Comparison of ENCODE assay signal across 9 cellular contexts in genomic region chr20:63653974-63654680, GRCh38. TPM values are rescaled to one million over a fixed set of nuclear protein-coding genes. Genes with fewer than 3 reads are reported as not detected.
A peak's percentile ranks its signal among the peaks of the same experiment; 100 is the strongest.
DNase-seq lines count a peak whose midpoint lies in the region; ATAC-seq, FAIRE-seq and TF ChIP-seq lines count a peak whose summit lies in the region.
"Had no signal": no experiment of that assay in that cellular context is flagged by ENCODE, and none has a peak within 500 bp of the region (broad histone marks: within the 10 kb centered on the region; RNA-seq: fewer than 3 reads in every experiment).

No MANE protein-coding gene starts in this region.

- no peak for DNase-seq in activated T-cell treated with anti-CD3 and anti-CD28 coated beads, Interleukin-2, amount 50 U/mL, for 24 hours
- DNase-seq in activated T-cell treated with anti-CD3 and anti-CD28 coated beads, Interleukin-2, amount 50 U/mL, for 48 hours, result no peak
- DNase-seq in activated naive CD8-positive, alpha-beta T cell treated with anti-CD3 and anti-CD28 coated beads, Interleukin-2, amount 10 ng/mL, durations not matched to agents 7 days and 5 days, result no peak
- no peak for DNase-seq in left lung
- DNase-seq in thoracic aorta (ENCODE audit: low spot score), result no peak
- no peak for DNase-seq in DMS 273 treated with DMSO at 0.1 percent for 48 hours (lab: John Stamatoyannopoulos, UW)
- no peak for DNase-seq in kidney
- no peak for DNase-seq in hepatic stellate cell (ENCODE audit: low spot score)

- TF ChIP-seq CTCF in left lung (IDR thresholded peaks at IDR 0.05) (no peak), thoracic aorta (IDR thresholded peaks at IDR 0.05) (no peak), kidney (IDR thresholded peaks at IDR 0.05; ENCODE audit: borderline replicate concordance, extremely low read depth, insufficient read depth) (no peak)

- H3K4me1 ChIP-seq in left lung, result peaks cover 14 to 41% of the 10 kb centered on the region in 2 donors
- H3K4me1 ChIP-seq in thoracic aorta (ENCODE audit: control insufficient read depth in 1 of 2, low read depth in 2 of 2), result peaks cover 17 to 43% of the 10 kb centered on the region in 2 donors
- peaks cover 5 to 25% of the 10 kb centered on the region in 2 donors for H3K4me1 ChIP-seq in kidney (ENCODE audit: control insufficient read depth in 1 of 2, insufficient read depth in 1 of 2, low read depth in 1 of 2, low read length in 2 of 2)

- H3K27ac ChIP-seq in left lung (no peak overlapping the region), thoracic aorta (no peak overlapping the region), kidney (ENCODE audit: low read depth in 2 of 2, low read length in 2 of 2) (no peak overlapping the region)
- H3K27ac ChIP-seq: KMS-11 had no signal

- intact Hi-C loops in left lung (cut with DNase I), result no loop called here
- intact Hi-C loops in kidney (cut with DNase I), result no loop called here

- H3K4me3 ChIP-seq in left lung, result peak overlapping the region; percentile 22 to 55
- peak overlapping the region; percentile 76 for H3K4me3 ChIP-seq in thoracic aorta
- peak overlapping the region in 1 of 2 donors; percentile 46 for H3K4me3 ChIP-seq in kidney (ENCODE audit: low read length in 2 of 2)

- H3K27ac Mint-ChIP-seq in activated T-cell treated with anti-CD3 and anti-CD28 coated beads, Interleukin-2, amount 50 U/mL, for 24 hours, result peak overlapping the region; percentile 88
- H3K27ac Mint-ChIP-seq in activated naive CD8-positive, alpha-beta T cell treated with anti-CD3 and anti-CD28 coated beads, Interleukin-2, amount 10 ng/mL, durations not matched to agents 7 days and 5 days, result peak overlapping the region; percentile 56

- ATAC-seq in activated naive CD8-positive, alpha-beta T cell treated with anti-CD3 and anti-CD28 coated beads, Interleukin-2, amount 10 ng/mL, durations not matched to agents 7 days and 5 days (ENCODE audit: low read depth), result no peak
- ATAC-seq in left lung (no peak), thoracic aorta (ENCODE audit: insufficient number of reproducible peaks, low FRiP score, low read depth) (no peak)

- POLR2A ChIA-PET in activated naive CD8-positive, alpha-beta T cell treated with anti-CD3 and anti-CD28 coated beads, Interleukin-2, amount 10 ng/mL, durations not matched to agents 7 days and 5 days (lab: Charles Lee), result interaction anchor here (0.5 to 1.5 kb wide), 3 partner anchors 12 to 20 kb away, joined by 3 to 7 read pairs (median 4); no protein-coding TSS in a partner anchor

- peaks cover 17 to 41% of the 10 kb centered on the region in 2 donors for H3K27me3 ChIP-seq in left lung
- no peaks in the 10 kb centered on the region for H3K27me3 ChIP-seq in thoracic aorta (replicated peaks; ENCODE audit: insufficient read depth)

- H3K36me3 ChIP-seq in left lung, result no peaks in the 10 kb centered on the region
- no peaks in the 10 kb centered on the region for H3K36me3 ChIP-seq in thoracic aorta
- no peaks in the 10 kb centered on the region for H3K36me3 ChIP-seq in kidney (ENCODE audit: control insufficient read depth in 1 of 2, insufficient read depth in 2 of 2, low read length in 2 of 2)

- H3K4me3 Mint-ChIP-seq in activated T-cell treated with anti-CD3 and anti-CD28 coated beads, Interleukin-2, amount 50 U/mL, for 24 hours, result peak overlapping the region; percentile 77
- peak overlapping the region; percentile 85 for H3K4me3 Mint-ChIP-seq in activated naive CD8-positive, alpha-beta T cell treated with anti-CD3 and anti-CD28 coated beads, Interleukin-2, amount 10 ng/mL, durations not matched to agents 7 days and 5 days

- FAIRE-seq in kidney (lab: Jason Lieb, UNC), result no peak

- H3K9me3 ChIP-seq in left lung, result no peaks in the 10 kb centered on the region
- no peaks in the 10 kb centered on the region for H3K9me3 ChIP-seq in thoracic aorta
- H3K9me3 ChIP-seq in kidney (ENCODE audit: control insufficient read depth in 1 of 2, low read length in 2 of 2), result no peaks in the 10 kb centered on the region

- no peak overlapping the region for H3K9ac ChIP-seq in kidney (ENCODE audit: low read length in 2 of 2)
- H3K9ac ChIP-seq: KMS-11 had no signal

- peaks cover 13% of the 10 kb centered on the region for H3K36me3 Mint-ChIP-seq in activated T-cell treated with anti-CD3 and anti-CD28 coated beads, Interleukin-2, amount 50 U/mL, for 24 hours (ENCODE audit: low read depth)
- no peaks in the 10 kb centered on the region for H3K36me3 Mint-ChIP-seq in activated naive CD8-positive, alpha-beta T cell treated with anti-CD3 and anti-CD28 coated beads, Interleukin-2, amount 10 ng/mL, durations not matched to agents 7 days and 5 days

- peaks cover 2% of the 10 kb centered on the region for H3K27me3 Mint-ChIP-seq in activated T-cell treated with anti-CD3 and anti-CD28 coated beads, Interleukin-2, amount 50 U/mL, for 24 hours
- H3K27me3 Mint-ChIP-seq in activated naive CD8-positive, alpha-beta T cell treated with anti-CD3 and anti-CD28 coated beads, Interleukin-2, amount 10 ng/mL, durations not matched to agents 7 days and 5 days, result peaks cover 9% of the 10 kb centered on the region

- H3K4me1 Mint-ChIP-seq in activated T-cell treated with anti-CD3 and anti-CD28 coated beads, Interleukin-2, amount 50 U/mL, for 24 hours (ENCODE audit: low read depth), result peaks cover 36% of the 10 kb centered on the region
- peaks cover 15% of the 10 kb centered on the region for H3K4me1 Mint-ChIP-seq in activated naive CD8-positive, alpha-beta T cell treated with anti-CD3 and anti-CD28 coated beads, Interleukin-2, amount 10 ng/mL, durations not matched to agents 7 days and 5 days

- no peaks in the 10 kb centered on the region for H3K9me3 Mint-ChIP-seq in activated T-cell treated with anti-CD3 and anti-CD28 coated beads, Interleukin-2, amount 50 U/mL, for 24 hours
- no peaks in the 10 kb centered on the region for H3K9me3 Mint-ChIP-seq in activated naive CD8-positive, alpha-beta T cell treated with anti-CD3 and anti-CD28 coated beads, Interleukin-2, amount 10 ng/mL, durations not matched to agents 7 days and 5 days

RNA-seq across cellular contexts. Expression of gene STMN3, which starts 0.9 kb away (rescaled TPM):
- total RNA-seq in activated naive CD8-positive, alpha-beta T cell treated with anti-CD3 and anti-CD28 coated beads, Interleukin-2, amount 10 ng/mL, durations not matched to agents 7 days and 5 days, result 10 to 100 TPM; 42.1 to 45.6 TPM
- total RNA-seq in left lung, result 10 to 100 TPM; 12.6 to 13.1 TPM
- 10 to 100 TPM; 14.4 to 17.8 TPM for total RNA-seq in thoracic aorta
- 84.9 TPM for total RNA-seq in kidney
- polyA plus RNA-seq in kidney (ENCODE audit: insufficient read depth, low read depth, low replicate concordance), result 20.6 TPM

RNA-seq across cellular contexts. Expression of gene RTEL1, which starts 4.0 kb away (rescaled TPM):
- 10 to 100 TPM; 41.3 to 41.5 TPM for total RNA-seq in activated naive CD8-positive, alpha-beta T cell treated with anti-CD3 and anti-CD28 coated beads, Interleukin-2, amount 10 ng/mL, durations not matched to agents 7 days and 5 days
- total RNA-seq in left lung (10 to 100 TPM; 22.3 to 38.8 TPM), thoracic aorta (100 to 1,000 TPM in 1 of 2 donors, 10 to 100 TPM in 1; 37.8 to 114 TPM), kidney (37.7 TPM)
- 5.3 TPM for polyA plus RNA-seq in kidney (ENCODE audit: insufficient read depth, low read depth, low replicate concordance)

RNA-seq across cellular contexts. Expression of gene GMEB2, which starts 27.2 kb away (rescaled TPM):
- 10 to 100 TPM; 20.5 to 21.6 TPM for total RNA-seq in activated naive CD8-positive, alpha-beta T cell treated with anti-CD3 and anti-CD28 coated beads, Interleukin-2, amount 10 ng/mL, durations not matched to agents 7 days and 5 days
- total RNA-seq in left lung (1 to 10 TPM; 8.1 to 9.8 TPM), thoracic aorta (10 to 100 TPM; 10.0 to 14.7 TPM), kidney (13.4 TPM)
- 6.1 TPM for polyA plus RNA-seq in kidney (ENCODE audit: insufficient read depth, low read depth, low replicate concordance)

RNA-seq across cellular contexts. Expression of gene TNFRSF6B, which starts 42.3 kb away (rescaled TPM):
- total RNA-seq in activated naive CD8-positive, alpha-beta T cell treated with anti-CD3 and anti-CD28 coated beads, Interleukin-2, amount 10 ng/mL, durations not matched to agents 7 days and 5 days, result not detected
- 10 to 100 TPM in 1 of 2 donors, 1 to 10 TPM in 1; 3.6 to 17.6 TPM for total RNA-seq in left lung
- 10 to 100 TPM; 32.9 to 98.9 TPM for total RNA-seq in thoracic aorta
- total RNA-seq in kidney, result 64.5 TPM
- 2.4 TPM for polyA plus RNA-seq in kidney (ENCODE audit: insufficient read depth, low read depth, low replicate concordance)

RNA-seq across cellular contexts. Expression of gene ARFRP1, which starts 53.6 kb away (rescaled TPM):
- total RNA-seq in activated naive CD8-positive, alpha-beta T cell treated with anti-CD3 and anti-CD28 coated beads, Interleukin-2, amount 10 ng/mL, durations not matched to agents 7 days and 5 days, result 10 to 100 TPM; 68.8 to 73.1 TPM
- total RNA-seq in left lung (10 to 100 TPM; 38.2 to 46.9 TPM), thoracic aorta (10 to 100 TPM; 56.4 to 57.8 TPM), kidney (71.2 TPM)
- polyA plus RNA-seq in kidney (ENCODE audit: insufficient read depth, low read depth, low replicate concordance), result 60.6 TPM
